Comparison of ENCODE assay signal across 9 cellular contexts in genomic region chr1:8373547-8374270, GRCh38. TPM values are rescaled to one million over a fixed set of nuclear protein-coding genes. Genes with fewer than 3 reads are reported as not detected.
DNase-seq lines count a peak whose midpoint lies in the region; ATAC-seq and TF ChIP-seq lines count a peak whose summit lies in the region.
"Had no signal": no experiment of that assay in that cellular context is flagged by ENCODE, and none has a peak within 500 bp of the region (broad histone marks: within the 10 kb centered on the region; RNA-seq: fewer than 3 reads in every experiment).

No MANE protein-coding gene starts in this region.

- no peaks in the 10 kb centered on the region for H3K9me3 ChIP-seq in SJSA1 (replicated peaks)

- no peak for TF ChIP-seq CTCF in fibroblast of the aortic adventitia (IDR thresholded peaks at IDR 0.05; ENCODE audit: insufficient read depth, low read length)

- H3K4me3 ChIP-seq in SJSA1 = no peak overlapping the region
- H3K4me3 ChIP-seq in fibroblast of the aortic adventitia (ENCODE audit: low read depth, low read length) = no peak overlapping the region

- no peaks in the 10 kb centered on the region for H3K27me3 ChIP-seq in SJSA1 (replicated peaks)

- peak overlapping the region; percentile 66 for H3K27ac ChIP-seq in SJSA1
- H3K27ac ChIP-seq: HL-60 had no signal

- in situ Hi-C loops in G401 (cut with HindIII; ENCODE audit: low sequenced_read_pairs) = no loop called here

- ATAC-seq in HG03139 (IDR thresholded peaks at IDR 0.05; ENCODE audit: unreplicated experiment) (no peak), GM21528 (IDR thresholded peaks at IDR 0.05; ENCODE audit: low FRiP score, unreplicated experiment) (no peak)

- peak; percentile 87 for DNase-seq in G401 (ENCODE audit: low spot score)
- peak; percentile 80 to 81 for DNase-seq in SJSA1 (ENCODE audit: low read depth in 1 of 2, low spot score in 2 of 2)
- DNase-seq in fibroblast of the aortic adventitia (ENCODE audit: low read depth) = peak; percentile 87
- peak in 29 of 56 donors; percentile 16 to 65 (median 39) for DNase-seq in nucleus accumbens (lab: John Stamatoyannopoulos, UW)
- no peak for DNase-seq in RKO (ENCODE audit: low spot score)
- DNase-seq in NCI-H1048 (lab: John Stamatoyannopoulos, UW) = no peak

- H3K4me1 ChIP-seq in SJSA1 (replicated peaks) = peaks cover 56% of the 10 kb centered on the region

- H3K36me3 ChIP-seq in SJSA1 = peaks cover 14% of the 10 kb centered on the region; the same call in 1 of the 2 replicates

RNA-seq across cellular contexts. Expression of gene SLC45A1, which starts 55.8 kb away (rescaled TPM):
- 3.6 and 9.5 TPM in 2 replicates for total RNA-seq in G401 (2014; rRNA removed; shearing (Covaris generic))
- total RNA-seq in SJSA1 (2014; rRNA removed; shearing (Covaris generic)) = 0.44 and 2.5 TPM in 2 replicates
- total RNA-seq in fibroblast of the aortic adventitia (ENCODE audit: low replicate concordance) = 2.0 TPM in 2 replicates

Comparison
In these comparisons a context has a peak if more than half of its experiments do, and no peak if none do; other contexts are left out.
1. DNase-seq: peak in G401 (single experiment), SJSA1 (2 of 2), fibroblast of the aortic adventitia (single experiment) and nucleus accumbens (29 of 56); none in RKO (single experiment) and NCI-H1048 (single experiment).